In genomic region chr17:28763137-28763799, GRCh38 we compare ENCODE assay signal across 1 cellular context.
TF ChIP-seq lines count a peak whose summit lies in the region.

No MANE protein-coding gene starts in this region.

TF ChIP-seq in IMR-90, 13 proteins besides CTCF, POLR2A, EP300 and RAD21 (continued from another document):
- TF ChIP-seq, protein P1, sequence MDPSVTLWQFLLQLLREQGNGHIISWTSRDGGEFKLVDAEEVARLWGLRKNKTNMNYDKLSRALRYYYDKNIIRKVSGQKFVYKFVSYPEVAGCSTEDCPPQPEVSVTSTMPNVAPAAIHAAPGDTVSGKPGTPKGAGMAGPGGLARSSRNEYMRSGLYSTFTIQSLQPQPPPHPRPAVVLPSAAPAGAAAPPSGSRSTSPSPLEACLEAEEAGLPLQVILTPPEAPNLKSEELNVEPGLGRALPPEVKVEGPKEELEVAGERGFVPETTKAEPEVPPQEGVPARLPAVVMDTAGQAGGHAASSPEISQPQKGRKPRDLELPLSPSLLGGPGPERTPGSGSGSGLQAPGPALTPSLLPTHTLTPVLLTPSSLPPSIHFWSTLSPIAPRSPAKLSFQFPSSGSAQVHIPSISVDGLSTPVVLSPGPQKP (IDR thresholded peaks at IDR 0.05; ENCODE audit: borderline replicate concordance, low read depth, low read length), result no peak
- TF ChIP-seq CHD1 (IDR thresholded peaks at IDR 0.05; ENCODE audit: low read depth, low read length) (no peak), RCOR1 (IDR thresholded peaks at IDR 0.05; ENCODE audit: insufficient replicate concordance, low read length) (no peak), NFE2L2 (IDR thresholded peaks at IDR 0.05; ENCODE audit: low read depth, low read length) (no peak), MXI1 (IDR thresholded peaks at IDR 0.05; ENCODE audit: borderline replicate concordance, low read depth, low read length) (no peak), FOS (IDR thresholded peaks at IDR 0.05; ENCODE audit: low read depth, low read length) (no peak), BHLHE40 (IDR thresholded peaks at IDR 0.05; ENCODE audit: low read depth, low read length) (no peak), MAFK (IDR thresholded peaks at IDR 0.05; ENCODE audit: low read depth, low read length) (no peak), SMC3 (IDR thresholded peaks at IDR 0.05; ENCODE audit: low read depth, low read length) (no peak), MAZ (IDR thresholded peaks at IDR 0.05; ENCODE audit: borderline replicate concordance, low read depth, low read length) (no peak), RFX5 (IDR thresholded peaks at IDR 0.05; ENCODE audit: low read depth, low read length) (no peak)
- TF ChIP-seq, protein P2, sequence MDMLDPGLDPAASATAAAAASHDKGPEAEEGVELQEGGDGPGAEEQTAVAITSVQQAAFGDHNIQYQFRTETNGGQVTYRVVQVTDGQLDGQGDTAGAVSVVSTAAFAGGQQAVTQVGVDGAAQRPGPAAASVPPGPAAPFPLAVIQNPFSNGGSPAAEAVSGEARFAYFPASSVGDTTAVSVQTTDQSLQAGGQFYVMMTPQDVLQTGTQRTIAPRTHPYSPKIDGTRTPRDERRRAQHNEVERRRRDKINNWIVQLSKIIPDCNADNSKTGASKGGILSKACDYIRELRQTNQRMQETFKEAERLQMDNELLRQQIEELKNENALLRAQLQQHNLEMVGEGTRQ (IDR thresholded peaks at IDR 0.05; ENCODE audit: low read depth, low read length), result no peak
TF ChIP-seq in IMR-90: peak in this region for 0.
